In the genomic region with DNA sequence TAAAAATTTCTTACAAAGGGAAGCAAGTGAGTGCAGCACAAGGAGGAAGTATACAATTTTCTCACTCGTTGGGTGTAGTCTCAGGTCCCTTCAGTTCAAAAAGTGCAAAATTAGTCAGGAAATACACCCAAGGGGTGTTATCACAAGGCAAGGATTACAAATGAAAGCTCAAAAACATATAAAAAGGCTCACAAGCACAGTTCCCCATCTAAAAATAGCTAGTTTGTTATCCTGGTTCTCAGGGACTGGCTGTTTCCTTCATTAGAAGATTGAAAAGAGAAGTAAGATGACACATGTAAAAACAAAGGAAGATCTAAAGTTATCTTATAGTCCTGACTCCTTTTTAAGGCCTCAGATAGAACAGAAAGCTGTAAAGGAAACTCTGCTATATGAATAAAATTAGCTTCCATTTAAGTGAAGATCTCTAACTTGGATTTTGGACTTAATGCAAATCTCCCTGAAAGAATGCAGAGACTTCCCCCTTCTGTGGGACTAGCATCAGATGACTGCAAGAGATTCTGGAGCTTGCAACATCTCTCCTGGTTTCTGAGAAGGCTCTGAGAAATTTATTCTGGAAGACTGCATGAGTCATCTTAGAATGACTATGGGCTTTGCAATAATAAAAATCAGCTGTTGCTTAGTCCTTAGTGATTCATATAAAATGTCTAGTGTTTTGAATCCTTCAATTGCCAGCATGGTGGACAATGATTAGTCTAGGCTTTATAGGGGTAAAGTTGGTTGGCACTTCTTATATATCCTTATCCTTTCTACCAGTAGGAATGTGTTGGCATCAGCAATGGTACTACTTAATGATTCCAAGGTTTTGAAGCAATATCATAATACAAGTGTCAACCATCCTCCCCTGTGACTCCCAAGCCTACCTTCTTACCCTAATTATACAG, we compare ENCODE assay signal across 9 cellular contexts. TPM values are rescaled to one million over a fixed set of nuclear protein-coding genes. Genes with fewer than 3 reads are reported as not detected.
DNase-seq lines count a peak whose midpoint lies in the region; ATAC-seq and TF ChIP-seq lines count a peak whose summit lies in the region.
"Had no signal": no experiment of that assay in that cellular context is flagged by ENCODE, and none has a peak within 500 bp of the region (broad histone marks: within the 10 kb centered on the region; RNA-seq: fewer than 3 reads in every experiment).

No MANE protein-coding gene starts in this region.

- peak; percentile 23 to 51 for ATAC-seq in stimulated activated naive B cell treated with anti-CD40 and anti-IgM and Interleukin-4, amounts not matched to agents 10 μg/mL and 1 μg/mL and 100 μg/mL, for 72 hours (replicated peaks)

- H3K9me2 ChIP-seq in hepatocyte (replicated peaks; ENCODE audit: insufficient read depth), result no peaks in the 10 kb centered on the region

- peaks cover 62% of the 10 kb centered on the region for H3K79me2 ChIP-seq in hepatocyte

- H3K4me3 Mint-ChIP-seq in stimulated activated naive B cell treated with anti-CD40 and anti-IgM and Interleukin-4, amounts not matched to agents 10 μg/mL and 1 μg/mL and 100 μg/mL, for 72 hours, result no peak overlapping the region
- H3K4me3 Mint-ChIP-seq in endothelial cell (ENCODE audit: unreplicated experiment), result no peak overlapping the region
- H3K4me3 Mint-ChIP-seq: memory B cell had no signal

- no peaks in the 10 kb centered on the region for H3K9me3 Mint-ChIP-seq in stimulated activated naive B cell treated with anti-CD40 and anti-IgM and Interleukin-4, amounts not matched to agents 10 μg/mL and 1 μg/mL and 100 μg/mL, for 72 hours
- H3K9me3 Mint-ChIP-seq in endothelial cell (ENCODE audit: unreplicated experiment), result no peaks in the 10 kb centered on the region
- H3K9me3 Mint-ChIP-seq: memory B cell had no signal

- H3K4me2 ChIP-seq in hepatocyte, result peak overlapping the region; percentile 65

- H3K27me3 ChIP-seq in adrenal gland (no peaks in the 10 kb centered on the region), hepatocyte (no peaks in the 10 kb centered on the region)

- H3K27ac ChIP-seq in adrenal gland (peak overlapping the region; percentile 50 to 90 (median 81)), hepatocyte (peak overlapping the region; percentile 96)

- H4K20me1 ChIP-seq in hepatocyte (ENCODE audit: insufficient read depth, poor library complexity, severe bottlenecking), result no peaks in the 10 kb centered on the region

- H3K4me1 ChIP-seq in adrenal gland (replicated peaks in 1 of 2) (peaks cover 53 to 83% of the 10 kb centered on the region in 2 donors), hepatocyte (ENCODE audit: insufficient read depth) (peaks cover 41% of the 10 kb centered on the region)

- TF ChIP-seq POLR2A in adrenal gland (IDR thresholded peaks at IDR 0.05), result peak in 1 of 2 donors; percentile 52

- no peak overlapping the region for H3K27ac Mint-ChIP-seq in stimulated activated naive B cell treated with anti-CD40 and anti-IgM and Interleukin-4, amounts not matched to agents 10 μg/mL and 1 μg/mL and 100 μg/mL, for 72 hours
- no peak overlapping the region for H3K27ac Mint-ChIP-seq in endothelial cell (ENCODE audit: unreplicated experiment)
- H3K27ac Mint-ChIP-seq: memory B cell had no signal

- DNase-seq in HS-27A (ENCODE audit: low read depth) (peak; percentile 94), adrenal gland (peak in 5 of 7 donors; percentile 37 to 78 (median 70)), hepatocyte (ENCODE audit: low spot score) (peak; percentile 83), endothelial cell (ENCODE audit: low spot score) (no peak), NCI-H2196 (lab: John Stamatoyannopoulos, UW; ENCODE audit: unreplicated experiment) (no peak), DMS79 treated with DMSO at 0.1 percent for 48 hours (lab: John Stamatoyannopoulos, UW) (no peak)
- no peak for DNase-seq in stimulated activated naive B cell treated with anti-CD40 and anti-IgM and Interleukin-4, amounts not matched to agents 10 μg/mL and 1 μg/mL and 100 μg/mL, for 72 hours
- DNase-seq in activated CD4-positive, alpha-beta T cell treated with anti-CD3 and anti-CD28 coated beads, Interleukin-2, amount 50 U/mL, for 1 hour, result no peak

- H2AFZ ChIP-seq in hepatocyte, result no peak overlapping the region

- no peaks in the 10 kb centered on the region for H3K9me3 ChIP-seq in adrenal gland (replicated peaks in 1 of 3)
- no peaks in the 10 kb centered on the region for H3K9me3 ChIP-seq in hepatocyte (ENCODE audit: low read depth)

- TF ChIP-seq CTCF in adrenal gland (IDR thresholded peaks at IDR 0.05) (no peak), hepatocyte (IDR thresholded peaks at IDR 0.05; ENCODE audit: poor library complexity) (no peak), endothelial cell (IDR thresholded peaks at IDR 0.05; ENCODE audit: unreplicated experiment) (no peak)

- no peak overlapping the region for H3K4me3 ChIP-seq in adrenal gland
- H3K4me3 ChIP-seq in hepatocyte, result no peak overlapping the region

- no peaks in the 10 kb centered on the region for H3K36me3 Mint-ChIP-seq in stimulated activated naive B cell treated with anti-CD40 and anti-IgM and Interleukin-4, amounts not matched to agents 10 μg/mL and 1 μg/mL and 100 μg/mL, for 72 hours
- peaks cover 5% of the 10 kb centered on the region for H3K36me3 Mint-ChIP-seq in endothelial cell (ENCODE audit: low read depth, unreplicated experiment)
- H3K36me3 Mint-ChIP-seq: memory B cell had no signal

- H3K36me3 ChIP-seq in adrenal gland (replicated peaks in 1 of 2), result peaks cover 0 to 11% of the 10 kb centered on the region in 2 donors
- no peaks in the 10 kb centered on the region for H3K36me3 ChIP-seq in hepatocyte (replicated peaks; ENCODE audit: insufficient read depth, low read depth)

- peaks cover 4 to 12% of the 10 kb centered on the region in 2 donors for H3K4me1 Mint-ChIP-seq in stimulated activated naive B cell treated with anti-CD40 and anti-IgM and Interleukin-4, amounts not matched to agents 10 μg/mL and 1 μg/mL and 100 μg/mL, for 72 hours
- peaks cover 4% of the 10 kb centered on the region for H3K4me1 Mint-ChIP-seq in endothelial cell (ENCODE audit: unreplicated experiment)

- WGBS in adrenal gland, 4 donors, result 46 to 72% (median 58%) methylated on average over 1 of the region's 1 CpG
- 38% methylated on average over 1 of the region's 1 CpG for WGBS in hepatocyte (ENCODE audit: low lambda C conversion rate, missing lambda C conversion rate)

- no peaks in the 10 kb centered on the region for H3K27me3 Mint-ChIP-seq in stimulated activated naive B cell treated with anti-CD40 and anti-IgM and Interleukin-4, amounts not matched to agents 10 μg/mL and 1 μg/mL and 100 μg/mL, for 72 hours
- no peaks in the 10 kb centered on the region for H3K27me3 Mint-ChIP-seq in endothelial cell (ENCODE audit: unreplicated experiment)
- H3K27me3 Mint-ChIP-seq: memory B cell had no signal

- intact Hi-C loops in adrenal gland (cut with DNase I), result no loop called here

RNA-seq across cellular contexts. Expression of gene DAB2, which starts 25.4 kb away (rescaled TPM):
- total RNA-seq in adrenal gland (100 to 1,000 TPM in 7 of 8 donors, 10 to 100 TPM in 1; 96.1 to 418 (median 224) TPM), hepatocyte (98.9 and 115 TPM in 2 replicates), endothelial cell (ENCODE audit: unreplicated experiment) (70.7 TPM)
- polyA plus RNA-seq in adrenal gland (100 to 1,000 TPM; 111 to 200 (median 119) TPM), hepatocyte (130 TPM in 2 replicates)

RNA-seq across cellular contexts. Expression of gene C9, which starts 35.1 kb away (rescaled TPM):
- under 1 TPM in 4 of 8 donors, not detected in 4; 0.16 to 0.54 (median 0.34) TPM for total RNA-seq in adrenal gland
- under 1 TPM; 0.07 to 0.53 (median 0.40) TPM for polyA plus RNA-seq in adrenal gland
- 0.47 and 0.76 TPM in 2 replicates for total RNA-seq in hepatocyte
- 0.38 and 0.79 TPM in 2 replicates for polyA plus RNA-seq in hepatocyte
- total RNA-seq in endothelial cell (ENCODE audit: unreplicated experiment), result not detected

Comparison
In these comparisons a context has a peak if more than half of its experiments do, and no peak if none do; other contexts are left out.
1. DNase-seq: peak in HS-27A (single experiment), adrenal gland (5 of 7) and hepatocyte (single experiment); none in stimulated activated naive B cell treated with anti-CD40 and anti-IgM and Interleukin-4, amounts not matched to agents 10 μg/mL and 1 μg/mL and 100 μg/mL, for 72 hours (single experiment), endothelial cell (single experiment), NCI-H2196 (single experiment), DMS79 treated with DMSO at 0.1 percent for 48 hours (single experiment) and activated CD4-positive, alpha-beta T cell treated with anti-CD3 and anti-CD28 coated beads, Interleukin-2, amount 50 U/mL, for 1 hour (single experiment).